Comparison of ENCODE assay signal across 8 cellular contexts in genomic region chr7:92778972-92779371, GRCh38. TPM values are rescaled to one million over a fixed set of nuclear protein-coding genes. Genes with fewer than 3 reads are reported as not detected.
DNase-seq lines count a peak whose midpoint lies in the region; ATAC-seq lines count a peak whose summit lies in the region.

No MANE protein-coding gene starts in this region.

- ATAC-seq in GM21390 (IDR thresholded peaks at IDR 0.05; ENCODE audit: unreplicated experiment) (peak; percentile 73), GM19455 (IDR thresholded peaks at IDR 0.05; ENCODE audit: unreplicated experiment) (no peak)

- H3K4me3 ChIP-seq in MG63 (no peak overlapping the region), H7 (ENCODE audit: insufficient read depth, low read depth, low read length) (no peak overlapping the region)

- no peaks in the 10 kb centered on the region; the same call in 1 of the 2 replicates for H3K9me3 ChIP-seq in MG63

- H3K27me3 ChIP-seq in MG63, result no peaks in the 10 kb centered on the region
- H3K27me3 ChIP-seq in H7 (ENCODE audit: control insufficient read depth, insufficient read depth, low read length), result no peaks in the 10 kb centered on the region

- H3K36me3 ChIP-seq in MG63 (peaks cover 21% of the 10 kb centered on the region), H7 (replicated peaks; ENCODE audit: control insufficient read depth, insufficient read depth, low read length) (no peaks in the 10 kb centered on the region)

- DNase-seq in AG08395 (ENCODE audit: low spot score) (peak; percentile 37), MG63 (peak; percentile 23), fibroblast of peridontal ligament (ENCODE audit: extremely low read depth) (peak; percentile 79), H7 (no peak), SK-N-DZ (ENCODE audit: low spot score) (no peak)
- DNase-seq in effector CD8-positive, alpha-beta T cell (lab: John Stamatoyannopoulos, UW), result no peak

RNA-seq across cellular contexts. Expression of gene CDK6, which starts 57.4 kb away (rescaled TPM):
- 30.7 and 38.1 TPM in 2 replicates for total RNA-seq in MG63 (2014; rRNA removed; shearing (Covaris generic); ENCODE audit: low replicate concordance)
- total RNA-seq in H7 (2014; rRNA removed; shearing (Covaris generic)), result 32.1 and 48.6 TPM in 2 replicates
- 106 and 115 TPM in 2 replicates for polyA plus RNA-seq in SK-N-DZ (2014; cell fraction: cytosol; rRNA removed)
- 61.6 and 71.8 TPM in 2 replicates for polyA plus RNA-seq in SK-N-DZ (2014; cell fraction: nucleus; rRNA removed)

Comparison
In these comparisons a context has a peak if more than half of its experiments do, and no peak if none do; other contexts are left out.
1. DNase-seq: peak in AG08395 (single experiment), MG63 (single experiment) and fibroblast of peridontal ligament (single experiment); none in effector CD8-positive, alpha-beta T cell (single experiment), H7 (single experiment) and SK-N-DZ (single experiment).